In genomic region chr20:50694379-50695143, GRCh38 we compare ENCODE assay signal across 21 cellular contexts. TPM values are rescaled to one million over a fixed set of nuclear protein-coding genes. Genes with fewer than 3 reads are reported as not detected.
DNase-seq lines count a peak whose midpoint lies in the region; ATAC-seq and TF ChIP-seq lines count a peak whose summit lies in the region.
"Had no signal": no experiment of that assay in that cellular context is flagged by ENCODE, and none has a peak within 500 bp of the region (broad histone marks: within the 10 kb centered on the region; RNA-seq: fewer than 3 reads in every experiment).

No MANE protein-coding gene starts in this region.

- H3K27me3 ChIP-seq in left ventricle myocardium inferior (ENCODE audit: low read depth) (peaks cover 23% of the 10 kb centered on the region), adipocyte (replicated peaks; ENCODE audit: control insufficient read depth, insufficient read depth, low read length) (no peaks in the 10 kb centered on the region), uterus (no peaks in the 10 kb centered on the region), body of pancreas (no peaks in the 10 kb centered on the region)

- no peaks in the 10 kb centered on the region for H3K36me3 ChIP-seq in left ventricle myocardium inferior
- H3K36me3 ChIP-seq in adipocyte (ENCODE audit: control insufficient read depth, insufficient read depth, low read length, severe bottlenecking): no peaks in the 10 kb centered on the region
- H3K36me3 ChIP-seq in uterus: no peaks in the 10 kb centered on the region
- no peaks in the 10 kb centered on the region for H3K36me3 ChIP-seq in body of pancreas (replicated peaks in 1 of 2; ENCODE audit: insufficient read depth in 1 of 2, low read depth in 2 of 2)
- H3K36me3 ChIP-seq: BLaER1 treated with 17β-estradiol and CSF1 and Interleukin-3, amounts not matched to agents 10 nM and 100 nM had no signal

- no peak for TF ChIP-seq CTCF in left ventricle myocardium inferior (IDR thresholded peaks at IDR 0.05; ENCODE audit: borderline replicate concordance)
- no peak for TF ChIP-seq CTCF in uterus (IDR thresholded peaks at IDR 0.05)
- TF ChIP-seq CTCF in body of pancreas (IDR thresholded peaks at IDR 0.05): no peak

- WGBS in body of pancreas, 2 donors: 80 to 88% methylated on average over 9 of the region's 9 CpGs

- H3K4me3 ChIP-seq in left ventricle myocardium inferior (no peak overlapping the region), adipocyte (ENCODE audit: low read length) (peak overlapping the region; percentile 60), uterus (no peak overlapping the region), body of pancreas (no peak overlapping the region)
- H3K4me3 ChIP-seq: BLaER1 treated with 17β-estradiol and CSF1 and Interleukin-3, amounts not matched to agents 10 nM and 100 nM; GM12878; lung; skin epidermis had no signal

- H3K9me3 ChIP-seq in left ventricle myocardium inferior (replicated peaks) (no peaks in the 10 kb centered on the region), adipocyte (ENCODE audit: control insufficient read depth, low read length) (no peaks in the 10 kb centered on the region), uterus (no peaks in the 10 kb centered on the region), body of pancreas (no peaks in the 10 kb centered on the region)
- H3K9me3 ChIP-seq: BLaER1 treated with 17β-estradiol and CSF1 and Interleukin-3, amounts not matched to agents 10 nM and 100 nM had no signal

- ATAC-seq in Right ventricle myocardium inferior (no peak), body of pancreas (no peak)
- ATAC-seq: GM12878 had no signal

- TF ChIP-seq POLR2A in uterus (IDR thresholded peaks at IDR 0.05) (no peak), body of pancreas (IDR thresholded peaks at IDR 0.05) (no peak)

- DNase-seq in left ventricle myocardium inferior (no peak), Right ventricle myocardium inferior (ENCODE audit: missing footprints) (no peak), adipocyte (ENCODE audit: low read depth) (no peak), kidney tubule cell (ENCODE audit: low spot score) (peak; percentile 60), uterus (no peak), NCI-H2171 treated with DMSO at 0.1 percent for 48 hours (lab: John Stamatoyannopoulos, UW) (no peak), body of pancreas (no peak), midbrain (lab: John Stamatoyannopoulos, UW) (no peak)
- DNase-seq: activated CD4-positive, alpha-beta T cell treated with anti-CD3 and anti-CD28 coated beads, Interleukin-2, amount 10 ng/mL, durations not matched to agents 7 days and 5 days; activated CD8-positive, alpha-beta memory T cell treated with anti-CD3 and anti-CD28 coated beads, Interleukin-2, amount 50 U/mL, for 48 hours; GDM1; H7; KG1; NCI-H1048; NCI-H2029; NCI-H510A; stimulated activated CD4-positive, alpha-beta T cell treated with anti-CD3 and anti-CD28 coated beads, Interleukin-2, amount 100 ng/mL, for 48 hours had no signal

- H3K9ac ChIP-seq in adipocyte (ENCODE audit: low read length): peak overlapping the region; percentile 52
- H3K9ac ChIP-seq: BLaER1 treated with 17β-estradiol and CSF1 and Interleukin-3, amounts not matched to agents 10 nM and 100 nM had no signal

- peak overlapping the region; percentile 36 for H3K27ac ChIP-seq in left ventricle myocardium inferior (replicated peaks)
- peak overlapping the region; percentile 74 to 78 for H3K27ac ChIP-seq in uterus
- H3K27ac ChIP-seq in body of pancreas: no peak overlapping the region
- H3K27ac ChIP-seq: BLaER1 treated with 17β-estradiol and CSF1 and Interleukin-3, amounts not matched to agents 10 nM and 100 nM had no signal

- peaks cover 35% of the 10 kb centered on the region for H3K4me1 ChIP-seq in left ventricle myocardium inferior
- H3K4me1 ChIP-seq in adipocyte (ENCODE audit: control insufficient read depth, insufficient read depth, low read length): peaks cover 53% of the 10 kb centered on the region
- no peaks in the 10 kb centered on the region for H3K4me1 ChIP-seq in uterus
- H3K4me1 ChIP-seq in body of pancreas: peaks cover 26% of the 10 kb centered on the region

- intact Hi-C loops in left ventricle myocardium inferior (cut with micrococcal nuclease) (no loop called here), Right ventricle myocardium inferior (cut with DNase I) (loop anchor here (10.0 kb wide), 1 partner anchor 60 kb away; no protein-coding TSS in a partner anchor), uterus (cut with DNase I; ENCODE audit: low total_unique reads) (no loop called here), body of pancreas (cut with DNase I) (no loop called here)

RNA-seq across cellular contexts. Expression of gene RIPOR3, which starts 3.2 kb away (rescaled TPM):
- total RNA-seq in left ventricle myocardium inferior (6.5 TPM), Right ventricle myocardium inferior (8.3 TPM), uterus (10 to 100 TPM in 3 of 4 donors, 1 to 10 TPM in 1; 9.1 to 85.4 (median 17.8) TPM), body of pancreas (1 to 10 TPM; 2.3 to 6.9 TPM)
- total RNA-seq: activated CD4-positive, alpha-beta T cell treated with anti-CD3 and anti-CD28 coated beads, Interleukin-2, amount 10 ng/mL, durations not matched to agents 7 days and 5 days; GM12878 had no signal

RNA-seq across cellular contexts. Expression of gene PARD6B, which starts 36.8 kb away (rescaled TPM):
- total RNA-seq in left ventricle myocardium inferior (3.4 TPM), Right ventricle myocardium inferior (5.6 TPM), uterus (10 to 100 TPM in 2 of 4 donors, 1 to 10 TPM in 2; 2.0 to 13.2 (median 7.8) TPM), body of pancreas (1 to 10 TPM; 4.6 to 8.6 TPM)

Comparison
In these comparisons a context has a peak if more than half of its experiments do, and no peak if none do; other contexts are left out.
1. H3K27ac ChIP-seq: peak in left ventricle myocardium inferior (single experiment) and uterus (2 of 2); none in body of pancreas (0 of 4).